In the genomic region with DNA sequence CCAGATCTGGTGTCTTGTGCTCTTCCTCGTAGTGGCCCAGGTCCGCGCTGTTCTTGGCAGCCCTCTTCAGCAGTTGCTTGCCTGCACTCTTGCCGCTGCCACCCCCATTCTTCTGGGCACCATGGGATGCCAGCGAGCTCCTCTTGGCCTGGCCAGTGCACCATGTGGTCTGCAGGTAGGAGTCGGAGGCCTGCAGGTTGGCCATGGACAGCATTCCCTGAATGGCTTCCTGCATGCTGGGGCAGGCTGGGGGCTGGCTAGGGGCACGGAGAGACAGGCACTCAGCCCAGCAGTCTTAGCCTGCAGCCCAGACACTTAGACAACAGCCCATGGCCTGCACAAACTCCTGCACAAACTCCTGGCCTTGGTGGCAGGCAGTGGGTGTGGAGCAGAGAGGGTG, we compare ENCODE assay signal across 36 cellular contexts.
"Had no signal": no experiment of that assay in that cellular context is flagged by ENCODE, and none has a peak within 500 bp of the region (broad histone marks: within the 10 kb centered on the region; RNA-seq: fewer than 3 reads in every experiment).

No MANE protein-coding gene starts in this region.

- ATAC-seq: activated CD8-positive, alpha-beta T cell treated with anti-CD3 and anti-CD28 coated beads, Interleukin-2, amount 10 ng/mL, durations not matched to agents 7 days and 5 days; PC-3; Right ventricle myocardium inferior had no signal

- H3K4me3 Mint-ChIP-seq: activated CD8-positive, alpha-beta T cell treated with anti-CD3 and anti-CD28 coated beads, Interleukin-2, amount 10 ng/mL, durations not matched to agents 7 days and 5 days; activated naive CD4-positive, alpha-beta T cell treated with anti-CD3 and anti-CD28 coated beads, Interleukin-2, amount 50 U/mL, for 24 hours; activated naive CD8-positive, alpha-beta T cell treated with anti-CD3 and anti-CD28 coated beads, Interleukin-2, amount 10 ng/mL, durations not matched to agents 7 days and 5 days; activated T-cell treated with anti-CD3 and anti-CD28 coated beads, Interleukin-2, amount 50 U/mL, for 24 hours had no signal

- H3K4me1 ChIP-seq: ascending aorta, Peyer's patch had no signal

- H3K36me3 Mint-ChIP-seq: activated naive CD4-positive, alpha-beta T cell treated with anti-CD3 and anti-CD28 coated beads, Interleukin-2, amount 50 U/mL, for 24 hours; activated naive CD8-positive, alpha-beta T cell treated with anti-CD3 and anti-CD28 coated beads, Interleukin-2, amount 10 ng/mL, durations not matched to agents 7 days and 5 days had no signal

- DNase-seq: activated CD4-positive, alpha-beta T cell treated with anti-CD3 and anti-CD28 coated beads for 1 hour; activated CD4-positive, alpha-beta T cell treated with anti-CD3 and anti-CD28 coated beads for 48 hours; activated CD4-positive, alpha-beta T cell treated with anti-CD3 and anti-CD28 coated beads, Interleukin-2, amount 50 U/mL, for 48 hours; activated CD4-positive, CD25-positive, alpha-beta regulatory T cell; activated CD8-positive, alpha-beta T cell treated with anti-CD3 and anti-CD28 coated beads, Interleukin-2, amount 10 ng/mL, durations not matched to agents 7 days and 5 days; activated gamma-delta T cell; activated naive CD4-positive, alpha-beta T cell treated with Interleukin-2 at 50 U/mL for 16 hours; activated naive CD8-positive, alpha-beta T cell treated with anti-CD3 and anti-CD28 coated beads, Interleukin-2, amount 10 ng/mL, durations not matched to agents 7 days and 5 days; activated T-cell treated with anti-CD3 and anti-CD28 coated beads, Interleukin-2, amount 50 U/mL, for 24 hours; amygdala; Kasumi-1; KG1; MG63; NCI-H1092; NCI-H1436 treated with DMSO at 0.1 percent for 48 hours; NCI-H1694 treated with DMSO at 0.1 percent for 48 hours; NCI-H2029; NCI-H2107; NCI-H2171; NCI-H510A; NCI-H526; NCI-H748 treated with DMSO at 0.1 percent for 48 hours; NK-92 treated with Interleukin-12 subunit alpha and Interleukin-12 subunit beta, amount 100 ng/mL, for 24 hours; PC-3; RPMI8226; SW 1271; T-helper 1 cell; T-helper 2 cell; T-helper 9 cell; WERI-Rb-1 had no signal

- H3K4me1 Mint-ChIP-seq: activated naive CD4-positive, alpha-beta T cell treated with anti-CD3 and anti-CD28 coated beads, Interleukin-2, amount 50 U/mL, for 24 hours; activated naive CD8-positive, alpha-beta T cell treated with anti-CD3 and anti-CD28 coated beads, Interleukin-2, amount 10 ng/mL, durations not matched to agents 7 days and 5 days had no signal

- H3K4me3 ChIP-seq: ascending aorta, cardiac muscle cell, MG63, Peyer's patch had no signal

- H3K36me3 ChIP-seq: ascending aorta, cardiac muscle cell, MG63, Peyer's patch, WERI-Rb-1 had no signal

- H3K27me3 Mint-ChIP-seq: activated naive CD4-positive, alpha-beta T cell treated with anti-CD3 and anti-CD28 coated beads, Interleukin-2, amount 50 U/mL, for 24 hours; activated naive CD8-positive, alpha-beta T cell treated with anti-CD3 and anti-CD28 coated beads, Interleukin-2, amount 10 ng/mL, durations not matched to agents 7 days and 5 days; activated T-cell treated with anti-CD3 and anti-CD28 coated beads, Interleukin-2, amount 50 U/mL, for 24 hours had no signal

- H3K9me3 Mint-ChIP-seq: activated naive CD4-positive, alpha-beta T cell treated with anti-CD3 and anti-CD28 coated beads, Interleukin-2, amount 50 U/mL, for 24 hours; activated naive CD8-positive, alpha-beta T cell treated with anti-CD3 and anti-CD28 coated beads, Interleukin-2, amount 10 ng/mL, durations not matched to agents 7 days and 5 days; activated T-cell treated with anti-CD3 and anti-CD28 coated beads, Interleukin-2, amount 50 U/mL, for 24 hours; activated T-helper 2 cell treated with anti-CD3 and anti-CD28 coated beads, Interferon-gamma antibody, Interleukin-2, Interleukin-4, amounts not matched to agents 10 μg/mL and 5 μg/mL and 100 μg/mL, durations not matched to agents 14 hours and 24 hours and 36 hours had no signal

- H3K27ac ChIP-seq: ascending aorta, cardiac muscle cell, Peyer's patch, WERI-Rb-1 had no signal

- H3K27me3 ChIP-seq: ascending aorta, cardiac muscle cell, MG63, Peyer's patch had no signal

- H3K27ac Mint-ChIP-seq: activated CD8-positive, alpha-beta T cell treated with anti-CD3 and anti-CD28 coated beads, Interleukin-2, amount 10 ng/mL, durations not matched to agents 7 days and 5 days; activated naive CD4-positive, alpha-beta T cell treated with anti-CD3 and anti-CD28 coated beads, Interleukin-2, amount 50 U/mL, for 24 hours; activated naive CD8-positive, alpha-beta T cell treated with anti-CD3 and anti-CD28 coated beads, Interleukin-2, amount 10 ng/mL, durations not matched to agents 7 days and 5 days; activated T-cell treated with anti-CD3 and anti-CD28 coated beads, Interleukin-2, amount 50 U/mL, for 24 hours; activated T-helper 2 cell treated with anti-CD3 and anti-CD28 coated beads, Interferon-gamma antibody, Interleukin-2, Interleukin-4, amounts not matched to agents 10 μg/mL and 5 μg/mL and 100 μg/mL, durations not matched to agents 14 hours and 24 hours and 36 hours had no signal

- H3K9me3 ChIP-seq: ascending aorta, MG63 had no signal
